ENCODE assay signal across 1 cellular context in the genomic region with DNA sequence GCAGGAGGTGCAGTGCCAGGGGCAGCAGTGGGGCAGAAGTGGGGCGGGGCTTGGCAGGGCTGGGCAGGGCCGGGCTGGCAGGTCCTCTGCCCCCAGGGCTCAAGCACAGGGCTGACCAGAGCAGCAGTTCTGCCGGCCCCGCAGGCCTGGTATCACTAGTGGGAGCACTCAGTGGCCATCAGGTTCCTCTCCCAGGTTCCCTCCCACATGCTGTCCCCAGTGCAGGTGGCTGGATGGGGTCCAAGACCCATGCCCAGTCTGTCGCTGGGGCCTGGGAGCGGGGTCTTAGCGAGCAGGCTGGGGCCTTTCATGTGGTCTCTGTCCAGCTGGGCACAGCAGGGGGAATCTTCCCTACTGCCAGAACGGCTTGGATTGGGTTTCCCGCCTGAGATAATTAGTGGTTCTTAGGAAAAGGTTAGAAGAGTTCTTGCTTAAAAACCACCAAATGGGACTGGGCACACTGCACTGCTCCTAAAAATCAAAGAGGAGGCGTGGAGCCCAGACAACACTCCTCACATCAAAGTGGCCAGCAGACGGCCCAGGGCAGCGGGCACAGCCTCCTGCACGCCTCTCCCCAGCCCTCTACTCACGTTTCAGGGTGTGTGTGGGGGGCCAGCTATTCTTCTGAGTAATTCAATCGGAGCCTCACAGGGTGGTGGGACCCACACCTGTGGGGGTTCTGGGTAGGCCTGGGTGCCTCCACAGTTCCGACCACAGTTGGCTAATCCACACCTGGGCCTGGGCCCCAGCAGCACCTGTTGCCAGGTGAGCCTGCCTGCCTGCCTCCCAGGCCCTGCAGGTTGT.
TF ChIP-seq lines count a peak whose summit lies in the region.

No MANE protein-coding gene starts in this region.

TF ChIP-seq in H1, 55 proteins besides CTCF, POLR2A, EP300 and RAD21:
- TF ChIP-seq SUZ12 (IDR thresholded peaks at IDR 0.05; ENCODE audit: low read length) (no peak), POLR2AphosphoS5 (IDR thresholded peaks at IDR 0.05; ENCODE audit: low read depth, low read length) (0 out of 2 replicates have a peak, but pooled peaks have one; percentile 5), TCF12 (IDR thresholded peaks at IDR 0.05; ENCODE audit: low read depth, low read length) (no peak)
